Comparison of ENCODE assay signal across 8 cellular contexts in the genomic region with DNA sequence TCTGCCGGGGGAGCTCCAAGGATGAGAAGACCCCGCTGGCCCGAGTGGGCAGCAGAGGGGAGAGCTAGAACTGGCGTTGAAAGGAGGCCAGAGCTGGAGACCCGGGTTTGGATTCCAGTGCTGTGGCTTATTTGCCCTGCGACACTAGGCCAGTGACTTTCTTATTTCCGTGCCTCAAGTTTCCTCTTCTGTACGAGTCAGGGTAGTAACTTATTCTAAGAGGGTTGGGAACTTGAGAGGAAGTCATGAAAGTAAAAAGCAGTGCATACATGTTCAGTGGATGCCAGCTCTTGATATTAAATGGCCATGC. TPM values are rescaled to one million over a fixed set of nuclear protein-coding genes. Genes with fewer than 3 reads are reported as not detected.
DNase-seq lines count a peak whose midpoint lies in the region; ATAC-seq and TF ChIP-seq lines count a peak whose summit lies in the region.

No MANE protein-coding gene starts in this region.

- no peaks in the 10 kb centered on the region for H3K9me3 ChIP-seq in H9 (ENCODE audit: control insufficient read depth, low read depth, low read length)
- no peaks in the 10 kb centered on the region for H3K9me3 ChIP-seq in skeletal muscle satellite cell (replicated peaks; ENCODE audit: low read length)

- H2BK15ac ChIP-seq in H9 (ENCODE audit: low read depth, low read length), result no peak overlapping the region

- TF ChIP-seq CTCF in AG04449 (IDR thresholded peaks at IDR 0.05; ENCODE audit: insufficient read depth, low read length, missing control alignments) (peak; percentile 56), H9 (conservative IDR thresholded peaks at IDR 0.05) (peak; percentile 70; the same call in 2 of the 3 replicates), VCaP (conservative IDR thresholded peaks at IDR 0.05) (peak; percentile 49; the same call in 1 of the 2 replicates), foreskin fibroblast (IDR thresholded peaks at IDR 0.05; ENCODE audit: low read depth, low read length) (peak; percentile 35)

- WGBS in H9 (ENCODE audit: extremely low coverage, insufficient read length, low lambda C conversion rate), result no CpG with 5 or more reads among the region's 8 CpGs

- H3K4me1 Mint-ChIP-seq in H9, result peaks cover 4 to 6% of the 10 kb centered on the region in 2 experiments; a peak in 3 of 4 replicates

- no peak overlapping the region for H4K5ac ChIP-seq in H9 (ENCODE audit: insufficient read length, low read depth, low read length)

- H3K79me1 ChIP-seq in H9 (ENCODE audit: insufficient read depth, low read depth, low read length, poor library complexity, severe bottlenecking), result no peaks in the 10 kb centered on the region

- CTCF ChIA-PET in AG04449 (lab: Yijun Ruan, JAX), result interaction anchor here (0.7 to 7.2 kb wide), 22 partner anchors 9 to 559 kb away, joined by 3 to 101 read pairs (median 6); partner anchors contain the start of genes AP1M1 and RAB8A

- no peak overlapping the region for H3K56ac ChIP-seq in H9 (ENCODE audit: insufficient read length, low read depth, low read length)

- H3K4me3 ChIP-seq in AG04449 (ENCODE audit: low read depth, low read length) (peak overlapping the region; percentile 95), foreskin fibroblast (ENCODE audit: low read depth in 1 of 2, low read length in 2 of 2) (peak overlapping the region; percentile 95 to 98), skeletal muscle satellite cell (ENCODE audit: low read length) (peak overlapping the region; percentile 94)

- H3K4me2 ChIP-seq in H9 (ENCODE audit: insufficient read depth, insufficient read length, low read length) (peak overlapping the region; percentile 48), skeletal muscle satellite cell (ENCODE audit: low read length) (peak overlapping the region; percentile 86)

- no peaks in the 10 kb centered on the region for H3K4me1 ChIP-seq in H9 (ENCODE audit: insufficient read depth, low read length)
- H3K4me1 ChIP-seq in skeletal muscle satellite cell (ENCODE audit: control insufficient read depth, insufficient read depth, low read length), result peaks cover 7% of the 10 kb centered on the region

- no peak overlapping the region for H3K14ac ChIP-seq in H9 (ENCODE audit: insufficient read depth, low read length)

- no peaks in the 10 kb centered on the region; a peak in 1 of 5 replicates for H3K9me3 Mint-ChIP-seq in H9

- H3K9ac ChIP-seq in H9 (ENCODE audit: extremely low read depth, insufficient read length, low read length) (peak overlapping the region; percentile 82), skeletal muscle satellite cell (ENCODE audit: low read depth, low read length) (peak overlapping the region; percentile 96)

- no peak overlapping the region for H4K91ac ChIP-seq in H9 (ENCODE audit: insufficient read length, low read depth, low read length)

- H3K27me3 Mint-ChIP-seq in H9 (ENCODE audit: low read depth), result peaks cover 8% of the 10 kb centered on the region

- H2BK5ac ChIP-seq in H9 (ENCODE audit: insufficient read length, low read length), result no peak overlapping the region

- H3K27me3 ChIP-seq in H9 (ENCODE audit: insufficient read depth, low read length), result no peaks in the 10 kb centered on the region
- H3K27me3 ChIP-seq in skeletal muscle satellite cell (ENCODE audit: control insufficient read depth, insufficient read depth, low read length), result no peaks in the 10 kb centered on the region

- no peaks in the 10 kb centered on the region for H4K20me1 ChIP-seq in H9 (ENCODE audit: control insufficient read depth, insufficient read depth, insufficient read length)

- H2AK5ac ChIP-seq in H9 (ENCODE audit: insufficient read length, low read length), result no peak overlapping the region

- no peak overlapping the region for H4K8ac ChIP-seq in H9 (replicated peaks; ENCODE audit: insufficient read length, low read depth, low read length)

- H3K23ac ChIP-seq in H9 (ENCODE audit: insufficient read length, low read depth, low read length), result no peak overlapping the region

- H3K18ac ChIP-seq in H9 (ENCODE audit: insufficient read length, low read depth, low read length), result no peak overlapping the region

- H3K4ac ChIP-seq in H9 (ENCODE audit: low read depth, low read length), result no peak overlapping the region

- no peak overlapping the region for H2BK12ac ChIP-seq in H9 (ENCODE audit: insufficient read length, low read depth, low read length)

- POLR2A ChIA-PET in AG04449 (lab: Yijun Ruan, JAX), result interaction anchor here (0.7 to 1.7 kb wide), 2 partner anchors 12 to 145 kb away, joined by 3 to 4 read pairs; partner anchors contain the start of gene AP1M1

- peaks cover 35% of the 10 kb centered on the region for H3K36me3 ChIP-seq in skeletal muscle satellite cell (ENCODE audit: insufficient read depth, low read length)

- no peaks in the 10 kb centered on the region for H3K23me2 ChIP-seq in H9 (ENCODE audit: insufficient read length, low read depth, low read length, poor library complexity, severe bottlenecking)

- no peak overlapping the region for H3T11ph ChIP-seq in H9 (ENCODE audit: low read length)

- H3K79me2 ChIP-seq in H9 (ENCODE audit: insufficient read depth, low read length), result peaks cover 4% of the 10 kb centered on the region; the same call in 1 of the 2 replicates

- H3K36me3 Mint-ChIP-seq in H9 (ENCODE audit: insufficient read depth in 1 of 3, low read depth in 3 of 3), result peaks cover 25 to 40% (median 39%) of the 10 kb centered on the region in 3 experiments

- H2BK120ac ChIP-seq in H9 (ENCODE audit: low read depth, low read length, poor library complexity, severe bottlenecking), result no peak overlapping the region

- DNase-seq in AG04449 (ENCODE audit: low read depth, low spot score), result no peak
- DNase-seq in H9, result no peak
- peak in 1 of 2 donors; percentile 28 for DNase-seq in foreskin fibroblast
- DNase-seq in SW480 (ENCODE audit: low spot score), result no peak
- DNase-seq in activated CD8-positive, alpha-beta memory T cell treated with anti-CD3 and anti-CD28 coated beads for 24 hours, result no peak

- H3K4me3 Mint-ChIP-seq in H9, result peak overlapping the region; percentile 91 to 98

- no peak for ATAC-seq in GM21447 (IDR thresholded peaks at IDR 0.05; ENCODE audit: unreplicated experiment)

- no peak overlapping the region for H2AFZ ChIP-seq in H9 (ENCODE audit: low read length)

- peak overlapping the region; percentile 85 to 98 (median 97); a peak in 5 of 7 replicates for H3K27ac Mint-ChIP-seq in H9

- no peak overlapping the region for H2BK20ac ChIP-seq in H9 (ENCODE audit: low read depth, low read length, poor library complexity, severe bottlenecking)

- no peak overlapping the region for H3K27ac ChIP-seq in H9 (ENCODE audit: insufficient read length, low read depth, low read length)
- peak overlapping the region; percentile 86 for H3K27ac ChIP-seq in VCaP

RNA-seq across cellular contexts. Expression of gene FAM32A, which starts 0.7 kb away (rescaled TPM):
- total RNA-seq in H9 (2021), result 90.4 and 91.9 TPM in 2 replicates
- 118 and 127 TPM in 2 replicates for total RNA-seq in skeletal muscle satellite cell (2012; rRNA removed)

RNA-seq across cellular contexts. Expression of gene AP1M1, which starts 11.8 kb away (rescaled TPM):
- 30.3 and 37.6 TPM in 2 replicates for total RNA-seq in H9 (2021)
- total RNA-seq in skeletal muscle satellite cell (2012; rRNA removed), result 124 and 126 TPM in 2 replicates

RNA-seq across cellular contexts. Expression of gene CIB3, which starts 12.6 kb away (rescaled TPM):
- total RNA-seq in H9 (2021), result not detected in 2 replicates
- total RNA-seq in skeletal muscle satellite cell (2012; rRNA removed), result not detected in 2 replicates

RNA-seq across cellular contexts. Expression of gene HSH2D, which starts 42.4 kb away (rescaled TPM):
- total RNA-seq in H9 (2021), result 1.8 and 2.3 TPM in 2 replicates
- not detected in 2 replicates for total RNA-seq in skeletal muscle satellite cell (2012; rRNA removed)
